In the genomic region with DNA sequence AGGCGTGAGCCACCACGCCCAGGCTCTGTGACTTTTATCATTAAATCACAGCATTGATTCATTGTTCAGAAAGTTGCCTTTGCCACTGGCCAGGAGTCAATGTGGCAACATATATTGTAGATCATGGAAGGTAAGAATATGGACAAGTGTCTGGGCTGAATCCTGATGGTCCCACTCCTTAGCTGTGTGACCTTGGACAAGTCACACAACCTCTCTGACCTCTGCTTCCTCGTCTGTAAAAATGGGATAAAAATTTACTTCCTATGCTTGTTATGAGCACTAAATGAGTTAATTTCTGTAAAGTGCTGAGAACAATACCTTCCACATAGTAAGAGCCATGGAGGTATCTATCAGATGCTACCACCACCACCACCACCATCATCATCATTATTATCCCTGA, we compare ENCODE assay signal across 17 cellular contexts.
"Had no signal": no experiment of that assay in that cellular context is flagged by ENCODE, and none has a peak within 500 bp of the region (broad histone marks: within the 10 kb centered on the region; RNA-seq: fewer than 3 reads in every experiment).

No MANE protein-coding gene starts in this region.

- FAIRE-seq: bronchial epithelial cell had no signal

- DNase-seq: activated CD4-positive, alpha-beta T cell treated with anti-CD3 and anti-CD28 coated beads for 1 hour; activated CD4-positive, CD25-positive, alpha-beta regulatory T cell; activated CD8-positive, alpha-beta memory T cell treated with anti-CD3 and anti-CD28 coated beads, Interleukin-2, amount 50 U/mL, for 48 hours; activated effector memory CD4-positive, alpha-beta T cell treated with Interleukin-2 at 50 U/mL for 16 hours; activated gamma-delta T cell; activated naive CD4-positive, alpha-beta T cell treated with Interleukin-2 at 50 U/mL for 16 hours; activated naive CD8-positive, alpha-beta T cell treated with anti-CD3 and anti-CD28 coated beads, Interleukin-2, amount 10 ng/mL, durations not matched to agents 7 days and 5 days; T-helper 17 cell; T1000 had no signal

- ATAC-seq: activated CD4-positive, CD25-positive, alpha-beta regulatory T cell treated with anti-CD3 and anti-CD28 coated beads, Interleukin-2, amount 50 U/mL, for 24 hours; activated CD8-positive, alpha-beta memory T cell treated with anti-CD3 and anti-CD28 coated beads, Interleukin-2, amount 10 ng/mL, durations not matched to agents 7 days and 5 days; activated CD8-positive, alpha-beta T cell treated with anti-CD3 and anti-CD28 coated beads, Interleukin-2, amount 10 ng/mL, durations not matched to agents 7 days and 5 days; activated naive CD8-positive, alpha-beta T cell treated with anti-CD3 and anti-CD28 coated beads, Interleukin-2, amount 50 U/mL, for 24 hours had no signal

- H3K27ac ChIP-seq: ascending aorta, cardiac muscle cell, WERI-Rb-1 had no signal

- H3K27me3 ChIP-seq: ascending aorta, cardiac muscle cell had no signal

- H3K9me3 ChIP-seq: ascending aorta had no signal

- H3K4me3 ChIP-seq: ascending aorta, cardiac muscle cell had no signal

- H3K36me3 ChIP-seq: ascending aorta, cardiac muscle cell had no signal

- H3K4me1 ChIP-seq: ascending aorta had no signal
